21 cellular contexts compared by ENCODE assay signal in the genomic region with DNA sequence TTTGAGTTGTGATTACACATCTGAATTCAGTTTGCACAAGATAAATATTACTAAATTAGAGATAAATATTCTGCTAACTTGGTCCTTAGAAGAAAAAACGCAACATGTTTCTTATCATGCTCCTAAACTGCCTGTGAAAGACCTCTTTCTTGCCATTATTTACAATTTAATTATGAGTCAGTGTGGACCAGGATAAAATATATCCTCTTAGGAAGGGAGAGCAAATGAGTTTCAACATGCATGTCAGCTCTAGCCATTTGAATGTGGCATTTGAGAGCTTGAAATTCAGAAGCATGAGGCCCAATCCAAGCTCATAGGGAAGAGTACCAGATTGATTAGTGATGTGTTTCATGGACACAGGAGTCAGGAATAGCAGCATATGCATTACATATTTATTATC. TPM values are rescaled to one million over a fixed set of nuclear protein-coding genes. Genes with fewer than 3 reads are reported as not detected.
"Had no signal": no experiment of that assay in that cellular context is flagged by ENCODE, and none has a peak within 500 bp of the region (broad histone marks: within the 10 kb centered on the region; RNA-seq: fewer than 3 reads in every experiment).

No MANE protein-coding gene starts in this region.

- H3K4me3 ChIP-seq: body of pancreas, colonic mucosa, heart right ventricle, mucosa of descending colon, neural progenitor cell, ovary, sigmoid colon, tibial artery had no signal

- H3K9me3 ChIP-seq: body of pancreas, colonic mucosa, heart right ventricle, mucosa of descending colon, ovary, sigmoid colon, tibial artery had no signal

- DNase-seq: activated CD4-positive, alpha-beta T cell treated with anti-CD3 and anti-CD28 coated beads, Interleukin-2, amount 10 ng/mL, durations not matched to agents 24 days and 14 days; activated CD4-positive, CD25-positive, alpha-beta regulatory T cell; activated CD8-positive, alpha-beta memory T cell treated with anti-CD3 and anti-CD28 coated beads, Interleukin-2, amount 50 U/mL, for 4 hours; activated CD8-positive, alpha-beta T cell treated with anti-CD3 and anti-CD28 coated beads, Interleukin-2, amount 10 ng/mL, durations not matched to agents 7 days and 5 days; activated naive CD4-positive, alpha-beta T cell treated with anti-CD3 and anti-CD28 coated beads for 36 hours; activated T-cell treated with anti-CD3 and anti-CD28 coated beads, Interleukin-2, amount 50 U/mL, for 4 hours; central memory CD4-positive, alpha-beta T cell; colonic mucosa; heart right ventricle; left ventricle myocardium superior; mucosa of descending colon; naive thymus-derived CD4-positive, alpha-beta T cell; ovary; stimulated activated naive CD4-positive, alpha-beta T cell treated with Interleukin-2 at 50 U/mL for 16 hours; T-helper 9 cell had no signal

- H3K27ac ChIP-seq: body of pancreas, colonic mucosa, neural progenitor cell, ovary, sigmoid colon, tibial artery had no signal

- H3K36me3 ChIP-seq: colonic mucosa, heart right ventricle, neural progenitor cell, ovary, sigmoid colon, tibial artery had no signal

- H2AFZ ChIP-seq: neural progenitor cell had no signal

- H3K4me1 ChIP-seq: body of pancreas, colonic mucosa, sigmoid colon had no signal

- H3K9ac ChIP-seq: neural progenitor cell had no signal

- ATAC-seq: activated CD8-positive, alpha-beta T cell treated with anti-CD3 and anti-CD28 coated beads, Interleukin-2, amount 10 ng/mL, durations not matched to agents 7 days and 5 days; activated T-cell treated with anti-CD3 and anti-CD28 coated beads, Interleukin-2, amount 50 U/mL, for 4 hours; body of pancreas; mucosa of descending colon; naive thymus-derived CD4-positive, alpha-beta T cell had no signal

- H3K27me3 ChIP-seq: body of pancreas, colonic mucosa, neural progenitor cell, ovary, sigmoid colon, tibial artery had no signal

- H3K4me2 ChIP-seq: neural progenitor cell had no signal

RNA-seq across cellular contexts. Expression of gene TBX15, which starts 39.3 kb away (rescaled TPM):
- total RNA-seq: activated CD4-positive, alpha-beta T cell treated with anti-CD3 and anti-CD28 coated beads, Interleukin-2, amount 10 ng/mL, durations not matched to agents 24 days and 14 days; activated CD8-positive, alpha-beta T cell treated with anti-CD3 and anti-CD28 coated beads, Interleukin-2, amount 10 ng/mL, durations not matched to agents 7 days and 5 days; activated naive CD4-positive, alpha-beta T cell treated with anti-CD3 and anti-CD28 coated beads for 36 hours; activated T-cell treated with anti-CD3 and anti-CD28 coated beads, Interleukin-2, amount 50 U/mL, for 4 hours; body of pancreas; epithelial cell of proximal tubule; kidney epithelial cell; mucosa of descending colon; naive thymus-derived CD4-positive, alpha-beta T cell had no signal
